Comparison of ENCODE assay signal across 33 cellular contexts in genomic region chr3:65844370-65844769, GRCh38.
"Had no signal": no experiment of that assay in that cellular context is flagged by ENCODE, and none has a peak within 500 bp of the region (broad histone marks: within the 10 kb centered on the region; RNA-seq: fewer than 3 reads in every experiment).

No MANE protein-coding gene starts in this region.

- H3K36me3 Mint-ChIP-seq: activated naive CD4-positive, alpha-beta T cell treated with anti-CD3 and anti-CD28 coated beads, Interleukin-2, amount 50 U/mL, for 24 hours; activated naive CD8-positive, alpha-beta T cell treated with anti-CD3 and anti-CD28 coated beads, Interleukin-2, amount 10 ng/mL, durations not matched to agents 7 days and 5 days; brain had no signal

- H3K4me1 ChIP-seq: breast epithelium had no signal

- H3K4me3 Mint-ChIP-seq: activated B cell treated with CpG ODN at 0.5 μM for 24 hours; activated CD8-positive, alpha-beta T cell treated with anti-CD3 and anti-CD28 coated beads for 36 hours; activated naive CD4-positive, alpha-beta T cell treated with anti-CD3 and anti-CD28 coated beads for 36 hours; activated naive CD4-positive, alpha-beta T cell treated with anti-CD3 and anti-CD28 coated beads, Interleukin-2, amount 50 U/mL, for 24 hours; activated naive CD8-positive, alpha-beta T cell treated with anti-CD3 and anti-CD28 coated beads, Interleukin-2, amount 10 ng/mL, durations not matched to agents 7 days and 5 days; activated T-cell treated with anti-CD3 and anti-CD28 coated beads, Interleukin-2, amount 50 U/mL, for 4 hours; activated T-helper 17 cell treated with anti-CD3 and anti-CD28 coated beads, Interleukin-2, amount 50 U/mL, for 72 hours; brain; dendritic cell treated with granulocyte-macrophage colony-stimulating factor and Interleukin-4, amounts not matched to agents 40 ng/mL and 50 ng/mL, for 4 days; endodermal cell; T-helper 17 cell; T-helper 2 cell treated with Interferon-gamma antibody and Interleukin-4, amounts not matched to agents 5 μg/mL and 100 μg/mL, for 36 hours had no signal

- H3K4me3 ChIP-seq: ascending aorta, breast epithelium, cardiac muscle cell, coronary artery, dorsolateral prefrontal cortex had no signal

- ATAC-seq: activated CD4-positive, CD25-positive, alpha-beta regulatory T cell treated with anti-CD3 and anti-CD28 coated beads, Interleukin-2, amount 50 U/mL, for 24 hours; activated CD8-positive, alpha-beta T cell treated with anti-CD3 and anti-CD28 coated beads for 36 hours; activated T-cell treated with anti-CD3 and anti-CD28 coated beads, Interleukin-2, amount 50 U/mL, for 4 hours; activated T-helper 17 cell treated with anti-CD3 and anti-CD28 coated beads, Interleukin-2, amount 50 U/mL, for 72 hours; esophagus mucosa; T-helper 17 cell had no signal

- H3K27ac ChIP-seq: ascending aorta, breast epithelium, cardiac muscle cell, coronary artery, dorsolateral prefrontal cortex, WERI-Rb-1 had no signal

- H3K27ac Mint-ChIP-seq: activated B cell treated with CpG ODN at 0.5 μM for 24 hours; activated CD8-positive, alpha-beta T cell treated with anti-CD3 and anti-CD28 coated beads for 36 hours; activated naive CD4-positive, alpha-beta T cell treated with anti-CD3 and anti-CD28 coated beads for 36 hours; activated naive CD4-positive, alpha-beta T cell treated with anti-CD3 and anti-CD28 coated beads, Interleukin-2, amount 50 U/mL, for 24 hours; activated naive CD8-positive, alpha-beta T cell treated with anti-CD3 and anti-CD28 coated beads, Interleukin-2, amount 10 ng/mL, durations not matched to agents 7 days and 5 days; activated T-helper 17 cell treated with anti-CD3 and anti-CD28 coated beads, Interleukin-2, amount 50 U/mL, for 72 hours; brain; dendritic cell treated with granulocyte-macrophage colony-stimulating factor and Interleukin-4, amounts not matched to agents 40 ng/mL and 50 ng/mL, for 4 days; endodermal cell; T-helper 17 cell; T-helper 2 cell treated with Interferon-gamma antibody and Interleukin-4, amounts not matched to agents 5 μg/mL and 100 μg/mL, for 36 hours had no signal

- H3K36me3 ChIP-seq: ascending aorta, breast epithelium, cardiac muscle cell, WERI-Rb-1 had no signal

- H3K9me3 ChIP-seq: ascending aorta, breast epithelium had no signal

- DNase-seq: activated B cell treated with CpG ODN at 0.5 μM for 24 hours; activated CD4-positive, alpha-beta T cell treated with anti-CD3 and anti-CD28 coated beads for 48 hours; activated CD4-positive, alpha-beta T cell treated with anti-CD3 and anti-CD28 coated beads, Interleukin-2, amount 50 U/mL, for 1 hour; activated CD4-positive, alpha-beta T cell treated with anti-CD3 and anti-CD28 coated beads, Interleukin-2, amount 50 U/mL, for 48 hours; activated CD8-positive, alpha-beta memory T cell treated with anti-CD3 and anti-CD28 coated beads for 24 hours; activated CD8-positive, alpha-beta T cell treated with anti-CD3 and anti-CD28 coated beads for 36 hours; activated effector memory CD4-positive, alpha-beta T cell treated with Interleukin-2 at 50 U/mL for 16 hours; activated naive CD4-positive, alpha-beta T cell treated with anti-CD3 and anti-CD28 coated beads for 36 hours; activated naive CD8-positive, alpha-beta T cell treated with anti-CD3 and anti-CD28 coated beads, Interleukin-2, amount 10 ng/mL, durations not matched to agents 7 days and 5 days; activated T-cell treated with anti-CD3 and anti-CD28 coated beads, Interleukin-2, amount 50 U/mL, for 4 hours; central memory CD4-positive, alpha-beta T cell; cerebellar nuclear complex; dorsolateral prefrontal cortex; effector memory CD4-positive, alpha-beta T cell; endodermal cell; foreskin fibroblast; head of caudate nucleus; T-helper 1 cell; T-helper 17 cell; T1000; WERI-Rb-1 had no signal

- FAIRE-seq: frontal cortex had no signal

- H3K27me3 ChIP-seq: ascending aorta, breast epithelium, cardiac muscle cell, dorsolateral prefrontal cortex had no signal

- H3K9me3 Mint-ChIP-seq: activated B cell treated with CpG ODN at 0.5 μM for 24 hours; activated CD8-positive, alpha-beta T cell treated with anti-CD3 and anti-CD28 coated beads for 36 hours; activated naive CD4-positive, alpha-beta T cell treated with anti-CD3 and anti-CD28 coated beads for 36 hours; activated naive CD4-positive, alpha-beta T cell treated with anti-CD3 and anti-CD28 coated beads, Interleukin-2, amount 50 U/mL, for 24 hours; activated naive CD8-positive, alpha-beta T cell treated with anti-CD3 and anti-CD28 coated beads, Interleukin-2, amount 10 ng/mL, durations not matched to agents 7 days and 5 days; activated T-cell treated with anti-CD3 and anti-CD28 coated beads, Interleukin-2, amount 50 U/mL, for 4 hours; activated T-helper 17 cell treated with anti-CD3 and anti-CD28 coated beads, Interleukin-2, amount 50 U/mL, for 72 hours; T-helper 2 cell treated with Interferon-gamma antibody and Interleukin-4, amounts not matched to agents 5 μg/mL and 100 μg/mL, for 36 hours had no signal

- H3K4me1 Mint-ChIP-seq: activated B cell treated with CpG ODN at 0.5 μM for 24 hours; activated naive CD4-positive, alpha-beta T cell treated with anti-CD3 and anti-CD28 coated beads, Interleukin-2, amount 50 U/mL, for 24 hours; activated naive CD8-positive, alpha-beta T cell treated with anti-CD3 and anti-CD28 coated beads, Interleukin-2, amount 10 ng/mL, durations not matched to agents 7 days and 5 days; activated T-helper 17 cell treated with anti-CD3 and anti-CD28 coated beads, Interleukin-2, amount 50 U/mL, for 72 hours; T-helper 17 cell had no signal

- H3K27me3 Mint-ChIP-seq: activated B cell treated with CpG ODN at 0.5 μM for 24 hours; activated CD8-positive, alpha-beta T cell treated with anti-CD3 and anti-CD28 coated beads for 36 hours; activated naive CD8-positive, alpha-beta T cell treated with anti-CD3 and anti-CD28 coated beads, Interleukin-2, amount 10 ng/mL, durations not matched to agents 7 days and 5 days; activated T-helper 17 cell treated with anti-CD3 and anti-CD28 coated beads, Interleukin-2, amount 50 U/mL, for 72 hours; dendritic cell treated with granulocyte-macrophage colony-stimulating factor and Interleukin-4, amounts not matched to agents 40 ng/mL and 50 ng/mL, for 4 days; T-helper 17 cell had no signal
